17 cellular contexts compared by ENCODE assay signal in the genomic region with DNA sequence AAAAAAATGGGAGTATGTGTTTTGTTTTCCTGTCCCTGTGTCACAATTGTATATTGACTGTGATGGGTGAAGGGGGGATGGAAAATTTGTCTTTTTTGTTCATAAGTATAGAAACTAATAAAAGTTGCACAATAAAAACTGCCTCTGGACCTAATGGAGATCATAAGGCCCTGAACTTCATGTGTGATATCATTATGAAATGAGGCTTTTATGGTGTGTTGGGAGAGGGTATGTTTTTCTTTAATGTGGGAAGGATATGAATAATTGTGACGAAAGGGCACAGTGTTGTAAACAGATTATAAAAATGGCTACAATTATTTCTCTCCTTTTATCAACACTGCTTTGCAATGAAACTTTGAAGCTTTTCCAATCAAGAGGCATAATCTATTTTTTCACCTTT.
"Had no signal": no experiment of that assay in that cellular context is flagged by ENCODE, and none has a peak within 500 bp of the region (broad histone marks: within the 10 kb centered on the region; RNA-seq: fewer than 3 reads in every experiment).

No MANE protein-coding gene starts in this region.

- H3K4me3 ChIP-seq: colonic mucosa, left lung, right atrium auricular region, tibial artery, vagina had no signal

- H3K36me3 ChIP-seq: colonic mucosa, left lung, neutrophil, right atrium auricular region, tibial artery, vagina had no signal

- H3K36me3 Mint-ChIP-seq: mesothelial cell of epicardium; stimulated activated effector memory CD8-positive, alpha-beta T cell treated with anti-CD3 and anti-CD28 coated beads, Interleukin-12 subunit alpha, Interleukin-12 subunit beta, amount 100 ng/mL, for 72 hours; WTC11 had no signal

- H3K4me3 Mint-ChIP-seq: activated CD8-positive, alpha-beta T cell treated with anti-CD3 and anti-CD28 coated beads, Interleukin-2, amount 10 ng/mL, durations not matched to agents 7 days and 5 days; activated T-helper 1 cell treated with anti-CD3 and anti-CD28 coated beads, Interleukin-12 subunit alpha, Interleukin-12 subunit beta, Interleukin-2, Interleukin-4 antibody, amounts not matched to agents 30 ng/mL and 10 ng/mL and 1 ng/mL, durations not matched to agents 14 hours and 24 hours and 36 hours; mesothelial cell of epicardium; stimulated activated effector memory CD8-positive, alpha-beta T cell treated with anti-CD3 and anti-CD28 coated beads, Interleukin-12 subunit alpha, Interleukin-12 subunit beta, amount 100 ng/mL, for 72 hours; T-helper 1 cell treated with Interleukin-12 subunit alpha and Interleukin-12 subunit beta and Interleukin-4 antibody, amounts not matched to agents 30 μg/mL and 1 μg/mL, for 36 hours; WTC11 had no signal

- H3K4me1 Mint-ChIP-seq: stimulated activated effector memory CD8-positive, alpha-beta T cell treated with anti-CD3 and anti-CD28 coated beads, Interleukin-12 subunit alpha, Interleukin-12 subunit beta, amount 100 ng/mL, for 72 hours had no signal

- H3K9me3 ChIP-seq: colonic mucosa, neutrophil, right atrium auricular region, tibial artery, vagina had no signal

- H3K9me3 Mint-ChIP-seq: activated T-helper 1 cell treated with anti-CD3 and anti-CD28 coated beads, Interleukin-12 subunit alpha, Interleukin-12 subunit beta, Interleukin-2, Interleukin-4 antibody, amounts not matched to agents 30 ng/mL and 10 ng/mL and 1 ng/mL, durations not matched to agents 14 hours and 24 hours and 36 hours had no signal

- DNase-seq: activated CD4-positive, alpha-beta T cell treated with anti-CD3 and anti-CD28 coated beads for 48 hours; activated CD8-positive, alpha-beta memory T cell treated with anti-CD3 and anti-CD28 coated beads, Interleukin-2, amount 50 U/mL, for 48 hours; activated CD8-positive, alpha-beta T cell treated with anti-CD3 and anti-CD28 coated beads, Interleukin-2, amount 10 ng/mL, durations not matched to agents 7 days and 5 days; activated naive CD4-positive, alpha-beta T cell treated with Interleukin-2 at 50 U/mL for 16 hours; colonic mucosa; effector memory CD4-positive, alpha-beta T cell; foreskin melanocyte; tibial artery had no signal

- ATAC-seq: activated CD8-positive, alpha-beta T cell treated with anti-CD3 and anti-CD28 coated beads, Interleukin-2, amount 10 ng/mL, durations not matched to agents 7 days and 5 days; stimulated activated effector memory CD8-positive, alpha-beta T cell treated with anti-CD3 and anti-CD28 coated beads, Interleukin-12 subunit alpha, Interleukin-12 subunit beta, amount 100 ng/mL, for 72 hours; WTC11 had no signal

- H3K27me3 ChIP-seq: colonic mucosa, left lung, neutrophil, right atrium auricular region, tibial artery, vagina had no signal

- H3K27ac Mint-ChIP-seq: activated CD8-positive, alpha-beta T cell treated with anti-CD3 and anti-CD28 coated beads, Interleukin-2, amount 10 ng/mL, durations not matched to agents 7 days and 5 days; activated T-helper 1 cell treated with anti-CD3 and anti-CD28 coated beads, Interleukin-12 subunit alpha, Interleukin-12 subunit beta, Interleukin-2, Interleukin-4 antibody, amounts not matched to agents 30 ng/mL and 10 ng/mL and 1 ng/mL, durations not matched to agents 14 hours and 24 hours and 36 hours; mesothelial cell of epicardium; stimulated activated effector memory CD8-positive, alpha-beta T cell treated with anti-CD3 and anti-CD28 coated beads, Interleukin-12 subunit alpha, Interleukin-12 subunit beta, amount 100 ng/mL, for 72 hours; T-helper 1 cell treated with Interleukin-12 subunit alpha and Interleukin-12 subunit beta and Interleukin-4 antibody, amounts not matched to agents 30 μg/mL and 1 μg/mL, for 36 hours; WTC11 had no signal

- H3K4me1 ChIP-seq: colonic mucosa had no signal

- H3K27ac ChIP-seq: colonic mucosa, neutrophil, right atrium auricular region, tibial artery, vagina had no signal
